In the genomic region with DNA sequence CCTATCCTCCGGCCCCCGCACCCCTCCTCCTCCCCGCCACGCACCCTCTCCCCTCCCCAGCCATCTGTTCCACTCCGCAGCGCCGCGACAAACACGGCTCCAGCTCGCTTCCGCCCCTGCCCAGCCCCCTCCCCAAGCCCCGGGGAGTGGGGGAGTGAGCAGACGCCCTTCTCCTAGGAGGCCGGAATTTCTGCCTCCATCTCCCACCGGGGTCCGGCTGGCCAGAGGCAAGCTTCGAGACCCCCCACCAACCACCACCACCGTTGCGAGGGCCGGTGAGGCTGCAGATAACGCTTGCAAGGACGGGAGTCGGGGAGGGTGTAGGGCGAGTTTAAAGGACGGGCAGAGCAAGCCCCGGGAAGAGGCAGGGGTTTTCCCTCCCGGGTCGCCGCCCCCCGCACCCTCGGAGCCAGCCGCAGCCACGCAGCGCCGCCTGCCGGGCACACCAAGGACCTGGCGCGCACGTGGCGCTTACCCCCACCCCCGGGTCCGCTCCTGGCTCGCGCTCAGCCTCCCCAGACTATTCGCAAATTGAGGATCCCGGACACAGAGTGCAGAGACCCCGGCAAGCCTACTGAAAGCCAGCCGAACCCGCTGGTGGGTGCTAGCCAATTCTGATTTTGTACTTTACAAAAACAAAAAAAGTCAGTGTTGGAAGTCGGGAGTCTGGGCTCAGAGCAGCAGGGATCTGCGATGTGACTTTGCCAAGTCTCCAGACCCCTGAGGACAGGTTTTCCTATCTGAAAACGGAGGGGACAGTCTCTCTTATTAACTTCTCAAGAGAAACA, we compare ENCODE assay signal across 8 cellular contexts. TPM values are rescaled to one million over a fixed set of nuclear protein-coding genes. Genes with fewer than 3 reads are reported as not detected.
DNase-seq lines count a peak whose midpoint lies in the region; ATAC-seq and TF ChIP-seq lines count a peak whose summit lies in the region.

No MANE protein-coding gene starts in this region.

- peak; percentile 40 for ATAC-seq in GM19043 (IDR thresholded peaks at IDR 0.05; ENCODE audit: low read depth, unreplicated experiment)

- BruUV-seq in A673 (replicated peaks; lab: Mats Ljungman, UMichigan): no TSS peak

- H3K27me3 ChIP-seq in A673 (replicated peaks; ENCODE audit: insufficient read depth, low read depth, low read length, poor library complexity): no peaks in the 10 kb centered on the region

- H3K4me1 ChIP-seq in A673 (ENCODE audit: insufficient read depth, low read length, poor library complexity, severe bottlenecking): peaks cover 16% of the 10 kb centered on the region

- H3K4me3 Mint-ChIP-seq in progenitor cell of endocrine pancreas (ENCODE audit: low read depth): peak overlapping the region; percentile 71

- H3K36me3 ChIP-seq in A673 (ENCODE audit: insufficient read depth, low read length, poor library complexity, severe bottlenecking): no peaks in the 10 kb centered on the region

- no peaks in the 10 kb centered on the region for H3K9me3 Mint-ChIP-seq in progenitor cell of endocrine pancreas (ENCODE audit: low read depth)

- H3K36me3 Mint-ChIP-seq in progenitor cell of endocrine pancreas (ENCODE audit: insufficient read depth): peaks cover 10% of the 10 kb centered on the region

- H3K27ac Mint-ChIP-seq in progenitor cell of endocrine pancreas: no peak overlapping the region

- peak overlapping the region; percentile 39 for H3K27ac ChIP-seq in A673 (ENCODE audit: low read depth, low read length, poor library complexity, severe bottlenecking)

- DNase-seq in A673 (ENCODE audit: low spot score) (peak; percentile 76), NCI-H2227 treated with DMSO at 0.1 percent for 48 hours (lab: John Stamatoyannopoulos, UW) (peak; percentile 40), activated T-cell treated with anti-CD3 and anti-CD28 coated beads for 48 hours (ENCODE audit: low read depth) (peak; percentile 73), fibroblast of peridontal ligament (ENCODE audit: extremely low read depth) (peak; percentile 12), progenitor cell of endocrine pancreas (ENCODE audit: low spot score, unreplicated experiment) (peak; percentile 66), DMS153 treated with DMSO at 0.1 percent for 48 hours (lab: John Stamatoyannopoulos, UW; ENCODE audit: unreplicated experiment) (no peak), ureter (ENCODE audit: low spot score) (no peak)

- peak overlapping the region; percentile 61 for H3K4me3 ChIP-seq in A673 (ENCODE audit: low read depth, low read length, poor library complexity, severe bottlenecking)

- POLR2A ChIA-PET in A673 (lab: Charles Lee; ENCODE audit: low non-redundant PET): interaction anchor here (0.7 kb wide), 1 partner anchor 9 kb away, joined by 3 read pairs; no protein-coding TSS in a partner anchor

- intact Hi-C loops in A673 (cut with micrococcal nuclease; ENCODE audit: unreplicated experiment): loop anchor here (2.0 kb wide), 2 partner anchors 44 to 136 kb away; no protein-coding TSS in a partner anchor

- no peaks in the 10 kb centered on the region for H3K9me3 ChIP-seq in A673 (ENCODE audit: low read depth, low read length, poor library complexity, severe bottlenecking)

- H3K27me3 Mint-ChIP-seq in progenitor cell of endocrine pancreas: peaks cover 38% of the 10 kb centered on the region

- H3K4me1 Mint-ChIP-seq in progenitor cell of endocrine pancreas (ENCODE audit: low read depth): peaks cover 7% of the 10 kb centered on the region

- TF ChIP-seq CTCF in A673 (conservative IDR thresholded peaks at IDR 0.05; ENCODE audit: low read depth, low read length) (peak; percentile 92), progenitor cell of endocrine pancreas (IDR thresholded peaks at IDR 0.05; ENCODE audit: unreplicated experiment) (peak; percentile 84)

- CTCF ChIA-PET in A673 (lab: Charles Lee): interaction anchor here (0.5 to 2.8 kb wide), 3 partner anchors 23 to 162 kb away, joined by 10 to 13 read pairs (median 13); no protein-coding TSS in a partner anchor

RNA-seq across cellular contexts. Expression of gene RTN4RL2, which starts 22.6 kb away (rescaled TPM):
- total RNA-seq in A673 (2021) (5.2 and 7.0 TPM in 2 replicates), progenitor cell of endocrine pancreas (1.9 and 2.1 TPM in 2 replicates), ureter (1.5 TPM)

RNA-seq across cellular contexts. Expression of gene SLC43A1, which starts 32.5 kb away (rescaled TPM):
- total RNA-seq in A673 (2021) (18.4 and 20.5 TPM in 2 replicates), progenitor cell of endocrine pancreas (46.9 and 48.5 TPM in 2 replicates), ureter (10.4 TPM)

RNA-seq across cellular contexts. Expression of gene TIMM10, which starts 47.6 kb away (rescaled TPM):
- total RNA-seq in A673 (2021) (165 and 176 TPM in 2 replicates), progenitor cell of endocrine pancreas (63.4 and 63.5 TPM in 2 replicates), ureter (50.5 TPM)

RNA-seq across cellular contexts. Expression of gene SMTNL1, which starts 54.4 kb away (rescaled TPM):
- total RNA-seq in A673 (2021) (not detected in 2 replicates), progenitor cell of endocrine pancreas (not detected in 2 replicates), ureter (not detected)

RNA-seq across cellular contexts. Expression of gene SLC43A3, which starts 56.1 kb away (rescaled TPM):
- total RNA-seq in A673 (2021): 89.1 and 142 TPM in 2 replicates
- 21.5 and 24.6 TPM in 2 replicates for total RNA-seq in progenitor cell of endocrine pancreas
- 27.2 TPM for total RNA-seq in ureter

Comparison
In these comparisons a context has a peak if more than half of its experiments do, and no peak if none do; other contexts are left out.
1. DNase-seq: peak in A673 (single experiment), NCI-H2227 treated with DMSO at 0.1 percent for 48 hours (single experiment), activated T-cell treated with anti-CD3 and anti-CD28 coated beads for 48 hours (single experiment), fibroblast of peridontal ligament (single experiment) and progenitor cell of endocrine pancreas (single experiment); none in DMS153 treated with DMSO at 0.1 percent for 48 hours (single experiment) and ureter (single experiment).